Comparison of ENCODE assay signal across 14 cellular contexts in genomic region chr6:31578058-31578457, GRCh38. TPM values are rescaled to one million over a fixed set of nuclear protein-coding genes. Genes with fewer than 3 reads are reported as not detected.
DNase-seq lines count a peak whose midpoint lies in the region; ATAC-seq and TF ChIP-seq lines count a peak whose summit lies in the region.
"Had no signal": no experiment of that assay in that cellular context is flagged by ENCODE, and none has a peak within 500 bp of the region (broad histone marks: within the 10 kb centered on the region; RNA-seq: fewer than 3 reads in every experiment).

No MANE protein-coding gene starts in this region.

- H3K27ac ChIP-seq in CD4-positive, CD25-positive, alpha-beta regulatory T cell (ENCODE audit: insufficient read depth, low read length, poor library complexity, severe bottlenecking), result peak overlapping the region; percentile 95
- H3K27ac ChIP-seq in lower lobe of right lung (no peak overlapping the region), aorta (ENCODE audit: low read depth in 1 of 2, low read length in 2 of 2) (no peak overlapping the region)
- H3K27ac ChIP-seq: RWPE1, upper lobe of left lung had no signal

- peak overlapping the region; percentile 99 for H3K4me3 ChIP-seq in CD4-positive, CD25-positive, alpha-beta regulatory T cell (ENCODE audit: low read depth, low read length)
- peak overlapping the region; percentile 79 for H3K4me3 ChIP-seq in GM12864 (ENCODE audit: low read depth, low read length)
- peak overlapping the region; percentile 53 for H3K4me3 ChIP-seq in lower lobe of right lung
- no peak overlapping the region for H3K4me3 ChIP-seq in aorta (ENCODE audit: low read length in 2 of 2)

- intact Hi-C loops in lower lobe of right lung (cut with DNase I), result no loop called here
- intact Hi-C loops in aorta (cut with DNase I), result no loop called here

- peak overlapping the region; percentile 95 to 99 (median 98) for H3K27ac Mint-ChIP-seq in CD4-positive, CD25-positive, alpha-beta regulatory T cell
- H3K27ac Mint-ChIP-seq in activated CD4-positive, alpha-beta memory T cell treated with anti-CD3 and anti-CD28 coated beads, Interleukin-2, amount 10 ng/mL, durations not matched to agents 7 days and 5 days, result peak overlapping the region; percentile 94

- H3K4me1 Mint-ChIP-seq in CD4-positive, CD25-positive, alpha-beta regulatory T cell, result peaks cover 0 to 83% (median 66%) of the 10 kb centered on the region in 4 donors
- H3K4me1 Mint-ChIP-seq in activated CD4-positive, alpha-beta memory T cell treated with anti-CD3 and anti-CD28 coated beads, Interleukin-2, amount 10 ng/mL, durations not matched to agents 7 days and 5 days, result peaks cover 58% of the 10 kb centered on the region

- H3K9me3 Mint-ChIP-seq in CD4-positive, CD25-positive, alpha-beta regulatory T cell, result peaks cover 0 to 2% (median 0%) of the 10 kb centered on the region in 7 donors
- H3K9me3 Mint-ChIP-seq in activated CD4-positive, alpha-beta memory T cell treated with anti-CD3 and anti-CD28 coated beads, Interleukin-2, amount 10 ng/mL, durations not matched to agents 7 days and 5 days, result no peaks in the 10 kb centered on the region

- peak in 1 of 3 donors; percentile 54 for DNase-seq in CD4-positive, CD25-positive, alpha-beta regulatory T cell
- no peak for DNase-seq in GM12864 (ENCODE audit: low read depth)
- DNase-seq in activated CD4-positive, alpha-beta memory T cell treated with anti-CD3 and anti-CD28 coated beads, Interleukin-2, amount 10 ng/mL, durations not matched to agents 7 days and 5 days, result no peak
- no peak for DNase-seq in lower lobe of right lung
- DNase-seq in SK-N-DZ (ENCODE audit: low spot score), result no peak
- DNase-seq in NCI-H1048 (lab: John Stamatoyannopoulos, UW), result no peak
- DNase-seq in hypothalamus (lab: John Stamatoyannopoulos, UW), result no peak
- DNase-seq in aorta, result no peak
- DNase-seq: C1 segment of cervical spinal cord, EL, heart right ventricle, NCI-H2029, upper lobe of left lung had no signal

- H3K36me3 Mint-ChIP-seq in CD4-positive, CD25-positive, alpha-beta regulatory T cell, result peaks cover 47% of the 10 kb centered on the region
- peaks cover 74% of the 10 kb centered on the region for H3K36me3 Mint-ChIP-seq in activated CD4-positive, alpha-beta memory T cell treated with anti-CD3 and anti-CD28 coated beads, Interleukin-2, amount 10 ng/mL, durations not matched to agents 7 days and 5 days (ENCODE audit: low read depth)

- ATAC-seq in CD4-positive, CD25-positive, alpha-beta regulatory T cell (ENCODE audit: low read depth in 2 of 2), result no peak
- ATAC-seq in lower lobe of right lung (no peak), aorta (ENCODE audit: low FRiP score) (no peak)
- ATAC-seq: heart right ventricle had no signal

- no peaks in the 10 kb centered on the region for H3K27me3 Mint-ChIP-seq in CD4-positive, CD25-positive, alpha-beta regulatory T cell
- H3K27me3 Mint-ChIP-seq in activated CD4-positive, alpha-beta memory T cell treated with anti-CD3 and anti-CD28 coated beads, Interleukin-2, amount 10 ng/mL, durations not matched to agents 7 days and 5 days, result no peaks in the 10 kb centered on the region

- peaks cover 86% of the 10 kb centered on the region for H3K4me1 ChIP-seq in CD4-positive, CD25-positive, alpha-beta regulatory T cell (ENCODE audit: control insufficient read depth, insufficient read depth, low read length, poor library complexity, severe bottlenecking)
- H3K4me1 ChIP-seq in lower lobe of right lung (peaks cover 33% of the 10 kb centered on the region), aorta (ENCODE audit: control insufficient read depth in 1 of 2, insufficient read depth in 2 of 2, low read length in 2 of 2) (no peaks in the 10 kb centered on the region)

- peaks cover 10% of the 10 kb centered on the region for H3K36me3 ChIP-seq in CD4-positive, CD25-positive, alpha-beta regulatory T cell (ENCODE audit: control insufficient read depth, insufficient read depth, low read length)
- H3K36me3 ChIP-seq in lower lobe of right lung, result no peaks in the 10 kb centered on the region
- H3K36me3 ChIP-seq in aorta (ENCODE audit: control insufficient read depth in 1 of 2, insufficient read depth in 2 of 2, low read length in 1 of 2), result no peaks in the 10 kb centered on the region
- H3K36me3 ChIP-seq: upper lobe of left lung had no signal

- no peaks in the 10 kb centered on the region for H3K27me3 ChIP-seq in CD4-positive, CD25-positive, alpha-beta regulatory T cell (ENCODE audit: control insufficient read depth, insufficient read depth, low read length)
- no peaks in the 10 kb centered on the region for H3K27me3 ChIP-seq in lower lobe of right lung (ENCODE audit: low read depth)
- no peaks in the 10 kb centered on the region for H3K27me3 ChIP-seq in aorta (ENCODE audit: control insufficient read depth in 1 of 2, insufficient read depth in 2 of 2, low read length in 1 of 2)
- H3K27me3 ChIP-seq: heart right ventricle, upper lobe of left lung had no signal

- 77 to 81% methylated on average over 6 of the region's 6 CpGs for WGBS in aorta, 2 donors

- peak overlapping the region; percentile 97 to 100 (median 99) for H3K4me3 Mint-ChIP-seq in CD4-positive, CD25-positive, alpha-beta regulatory T cell
- H3K4me3 Mint-ChIP-seq in activated CD4-positive, alpha-beta memory T cell treated with anti-CD3 and anti-CD28 coated beads, Interleukin-2, amount 10 ng/mL, durations not matched to agents 7 days and 5 days, result peak overlapping the region; percentile 91

- no peaks in the 10 kb centered on the region for H3K9me3 ChIP-seq in CD4-positive, CD25-positive, alpha-beta regulatory T cell (ENCODE audit: control insufficient read depth in 2 of 2, low read length in 2 of 2)
- H3K9me3 ChIP-seq in lower lobe of right lung (no peaks in the 10 kb centered on the region), aorta (ENCODE audit: control insufficient read depth, low read length) (no peaks in the 10 kb centered on the region)
- H3K9me3 ChIP-seq: heart right ventricle, upper lobe of left lung had no signal

- CTCF ChIA-PET in activated CD4-positive, alpha-beta memory T cell treated with anti-CD3 and anti-CD28 coated beads, Interleukin-2, amount 10 ng/mL, durations not matched to agents 7 days and 5 days (lab: Charles Lee), result interaction anchor here (5.2 to 18.7 kb wide), 4 partner anchors 7 to 32 kb away, joined by 28 to 640 read pairs (median 235); partner anchors contain the start of genes ATP6V1G2, DDX39B, LST1 and LTB

- POLR2A ChIA-PET in activated CD4-positive, alpha-beta memory T cell treated with anti-CD3 and anti-CD28 coated beads, Interleukin-2, amount 10 ng/mL, durations not matched to agents 7 days and 5 days (lab: Charles Lee), result interaction anchor here (1.4 to 36.9 kb wide), 7 partner anchors 6 to 159 kb away, joined by 3 to 1578 read pairs (median 162); partner anchors contain the start of genes ATP6V1G2, BAG6, CLIC1 and DDX39B

- TF ChIP-seq CTCF in GM12864 (IDR thresholded peaks at IDR 0.05; ENCODE audit: low read depth, low read length, missing control alignments) (no peak), lower lobe of right lung (IDR thresholded peaks at IDR 0.05) (no peak)

RNA-seq across cellular contexts. Expression of gene TNF, which starts 2.7 kb away (rescaled TPM):
- total RNA-seq in CD4-positive, CD25-positive, alpha-beta regulatory T cell, result 21.8 TPM
- polyA plus RNA-seq in CD4-positive, CD25-positive, alpha-beta regulatory T cell, result 1 to 10 TPM in 3 of 4 donors, under 1 TPM in 1; 0.48 to 3.1 (median 2.2) TPM
- total RNA-seq in activated CD4-positive, alpha-beta memory T cell treated with anti-CD3 and anti-CD28 coated beads, Interleukin-2, amount 10 ng/mL, durations not matched to agents 7 days and 5 days, result 100 to 1,000 TPM; 124 to 130 TPM
- 4.5 TPM for total RNA-seq in lower lobe of right lung
- 0.12 and 0.25 TPM in 2 replicates for polyA plus RNA-seq in SK-N-DZ (2014; cell fraction: cytosol; rRNA removed)
- polyA plus RNA-seq in SK-N-DZ (2014; cell fraction: nucleus; rRNA removed), result 0.31 and 0.62 TPM in 2 replicates
- total RNA-seq in aorta, result 1 to 10 TPM in 1 of 2 donors, under 1 TPM in 1; 0.66 to 1.9 TPM
- polyA plus RNA-seq in aorta, result 1 to 10 TPM in 1 of 2 donors, under 1 TPM in 1; 0.23 to 1.3 TPM

RNA-seq across cellular contexts. Expression of gene LTB, which starts 4.2 kb away (rescaled TPM):
- 493 TPM for total RNA-seq in CD4-positive, CD25-positive, alpha-beta regulatory T cell
- 1,000 to 10,000 TPM; 1,104 to 1,480 (median 1,402) TPM for polyA plus RNA-seq in CD4-positive, CD25-positive, alpha-beta regulatory T cell
- 1,000 to 10,000 TPM; 1,185 to 1,194 TPM for total RNA-seq in activated CD4-positive, alpha-beta memory T cell treated with anti-CD3 and anti-CD28 coated beads, Interleukin-2, amount 10 ng/mL, durations not matched to agents 7 days and 5 days
- total RNA-seq in lower lobe of right lung (10.0 TPM), aorta (1 to 10 TPM; 1.4 to 3.6 TPM)
- polyA plus RNA-seq in SK-N-DZ (2014; cell fraction: cytosol; rRNA removed), result not detected in 2 replicates
- not detected in 2 replicates for polyA plus RNA-seq in SK-N-DZ (2014; cell fraction: nucleus; rRNA removed)
- polyA plus RNA-seq in aorta, result 1 to 10 TPM in 1 of 2 donors, under 1 TPM in 1; 0.88 to 2.5 TPM

RNA-seq across cellular contexts. Expression of gene LTA, which starts 6.0 kb away (rescaled TPM):
- 15.6 TPM for total RNA-seq in CD4-positive, CD25-positive, alpha-beta regulatory T cell
- 10 to 100 TPM; 12.8 to 20.0 (median 13.9) TPM for polyA plus RNA-seq in CD4-positive, CD25-positive, alpha-beta regulatory T cell
- total RNA-seq in activated CD4-positive, alpha-beta memory T cell treated with anti-CD3 and anti-CD28 coated beads, Interleukin-2, amount 10 ng/mL, durations not matched to agents 7 days and 5 days, result 10 to 100 TPM; 37.2 to 38.4 TPM
- total RNA-seq in lower lobe of right lung (not detected), aorta (not detected)
- polyA plus RNA-seq in SK-N-DZ (2014; cell fraction: cytosol; rRNA removed), result not detected in 2 replicates
- polyA plus RNA-seq in SK-N-DZ (2014; cell fraction: nucleus; rRNA removed), result not detected in 2 replicates
- under 1 TPM in 1 of 2 donors, not detected in 1; 0.18 TPM for polyA plus RNA-seq in aorta

RNA-seq across cellular contexts. Expression of gene LST1, which starts 8.0 kb away (rescaled TPM):
- total RNA-seq in CD4-positive, CD25-positive, alpha-beta regulatory T cell, result 12.9 TPM
- 10 to 100 TPM in 1 of 4 donors, 1 to 10 TPM in 3; 8.0 to 10.9 (median 8.7) TPM for polyA plus RNA-seq in CD4-positive, CD25-positive, alpha-beta regulatory T cell
- total RNA-seq in activated CD4-positive, alpha-beta memory T cell treated with anti-CD3 and anti-CD28 coated beads, Interleukin-2, amount 10 ng/mL, durations not matched to agents 7 days and 5 days, result 10 to 100 TPM; 69.8 to 74.5 TPM
- 127 TPM for total RNA-seq in lower lobe of right lung
- 1.2 and 3.0 TPM in 2 replicates for polyA plus RNA-seq in SK-N-DZ (2014; cell fraction: cytosol; rRNA removed)
- polyA plus RNA-seq in SK-N-DZ (2014; cell fraction: nucleus; rRNA removed), result 1.2 TPM in 1 of 2 replicates, not detected in the other
- total RNA-seq in aorta, result 10 to 100 TPM; 21.1 to 24.6 TPM
- polyA plus RNA-seq in aorta, result 10 to 100 TPM in 1 of 2 donors, 1 to 10 TPM in 1; 7.9 to 23.4 TPM

RNA-seq across cellular contexts. Expression of gene NCR3, which starts 14.7 kb away (rescaled TPM):
- total RNA-seq in CD4-positive, CD25-positive, alpha-beta regulatory T cell, result 8.6 TPM
- 10 to 100 TPM; 30.8 to 86.6 (median 39.2) TPM for polyA plus RNA-seq in CD4-positive, CD25-positive, alpha-beta regulatory T cell
- total RNA-seq in activated CD4-positive, alpha-beta memory T cell treated with anti-CD3 and anti-CD28 coated beads, Interleukin-2, amount 10 ng/mL, durations not matched to agents 7 days and 5 days, result 10 to 100 TPM; 76.4 to 78.3 TPM
- total RNA-seq in lower lobe of right lung (2.6 TPM), aorta (not detected)
- polyA plus RNA-seq in SK-N-DZ (2014; cell fraction: cytosol; rRNA removed), result not detected in 2 replicates
- polyA plus RNA-seq in SK-N-DZ (2014; cell fraction: nucleus; rRNA removed), result not detected in 2 replicates
- not detected for polyA plus RNA-seq in aorta
- polyA plus RNA-seq: heart right ventricle had no signal

Comparison
In these comparisons a context has a peak if more than half of its experiments do, and no peak if none do; other contexts are left out.
1. H3K4me3 ChIP-seq: peak in CD4-positive, CD25-positive, alpha-beta regulatory T cell (single experiment), GM12864 (single experiment) and lower lobe of right lung (single experiment); none in aorta (0 of 2).
2. RNA of gene LTB, which starts 4.2 kb away (total RNA-seq): 1,185 to 1,194 TPM in activated CD4-positive, alpha-beta memory T cell treated with anti-CD3 and anti-CD28 coated beads, Interleukin-2, amount 10 ng/mL, durations not matched to agents 7 days and 5 days and 493 TPM in CD4-positive, CD25-positive, alpha-beta regulatory T cell (single experiment); 10.0 TPM in lower lobe of right lung (single experiment) and 1.4 to 3.6 TPM in aorta; every median in the first group is over 10 times any median in the second.
3. RNA of gene LTA, which starts 6.0 kb away (total RNA-seq): 37.2 to 38.4 TPM in activated CD4-positive, alpha-beta memory T cell treated with anti-CD3 and anti-CD28 coated beads, Interleukin-2, amount 10 ng/mL, durations not matched to agents 7 days and 5 days and 15.6 TPM in CD4-positive, CD25-positive, alpha-beta regulatory T cell (single experiment); not detected in aorta and not detected in lower lobe of right lung (single experiment); every median in the first group is over 10 times any median in the second.